In genomic region chr11:7585816-7586215, GRCh38 we compare ENCODE assay signal across 14 cellular contexts.
"Had no signal": no experiment of that assay in that cellular context is flagged by ENCODE, and none has a peak within 500 bp of the region (broad histone marks: within the 10 kb centered on the region; RNA-seq: fewer than 3 reads in every experiment).

No MANE protein-coding gene starts in this region.

- H3K4me3 ChIP-seq: ascending aorta, left ventricle myocardium inferior, spleen had no signal

- DNase-seq: activated CD4-positive, alpha-beta T cell treated with anti-CD3 and anti-CD28 coated beads for 1 hour; activated CD4-positive, alpha-beta T cell treated with anti-CD3 and anti-CD28 coated beads, Interleukin-2, amount 50 U/mL, for 4 hours; activated naive CD4-positive, alpha-beta T cell treated with Interleukin-2 at 50 U/mL for 16 hours; activated T-cell treated with anti-CD3 and anti-CD28 coated beads for 4 hours; erythroblast; left ventricle myocardium inferior; nephron progenitor cell; occipital lobe; spleen had no signal

- H3K9me3 Mint-ChIP-seq: activated T-helper 17 cell treated with anti-CD3 and anti-CD28 coated beads, Interleukin-2, amount 50 U/mL, for 72 hours; memory B cell; nephron progenitor cell had no signal

- H3K9me3 ChIP-seq: ascending aorta, left ventricle myocardium inferior, spleen had no signal

- H3K27me3 ChIP-seq: ascending aorta had no signal

- H3K36me3 ChIP-seq: ascending aorta, left ventricle myocardium inferior, spleen had no signal

- H3K27me3 Mint-ChIP-seq: activated T-helper 17 cell treated with anti-CD3 and anti-CD28 coated beads, Interleukin-2, amount 50 U/mL, for 72 hours; memory B cell; type B pancreatic cell had no signal

- H3K4me3 Mint-ChIP-seq: activated T-helper 17 cell treated with anti-CD3 and anti-CD28 coated beads, Interleukin-2, amount 50 U/mL, for 72 hours; memory B cell; nephron progenitor cell; type B pancreatic cell had no signal

- H3K27ac ChIP-seq: left ventricle myocardium inferior, spleen had no signal

- ATAC-seq: activated T-helper 17 cell treated with anti-CD3 and anti-CD28 coated beads, Interleukin-2, amount 50 U/mL, for 72 hours; sciatic nerve had no signal

- H3K27ac Mint-ChIP-seq: activated T-helper 17 cell treated with anti-CD3 and anti-CD28 coated beads, Interleukin-2, amount 50 U/mL, for 72 hours; memory B cell; nephron progenitor cell; type B pancreatic cell had no signal
